8 cellular contexts compared by ENCODE assay signal in genomic region chr3:168096210-168096795, GRCh38. TPM values are rescaled to one million over a fixed set of nuclear protein-coding genes. Genes with fewer than 3 reads are reported as not detected.
DNase-seq lines count a peak whose midpoint lies in the region; ATAC-seq, FAIRE-seq and TF ChIP-seq lines count a peak whose summit lies in the region.

No MANE protein-coding gene starts in this region.

- peaks cover 7% of the 10 kb centered on the region; the same call in 1 of the 2 replicates for H4K20me1 ChIP-seq in GM23338 (replicated peaks; ENCODE audit: insufficient read depth)
- no peaks in the 10 kb centered on the region for H4K20me1 ChIP-seq in GM12878 (ENCODE audit: control insufficient read depth, insufficient read depth)
- peaks cover 4% of the 10 kb centered on the region for H4K20me1 ChIP-seq in hepatocyte (ENCODE audit: insufficient read depth, poor library complexity, severe bottlenecking)

- H3K4me3 Mint-ChIP-seq in T-helper 1 cell treated with Interleukin-12 subunit alpha and Interleukin-12 subunit beta and Interleukin-4 antibody, amounts not matched to agents 30 μg/mL and 1 μg/mL, for 36 hours: peak overlapping the region; percentile 88
- H3K4me3 Mint-ChIP-seq in GM23338: peak overlapping the region; percentile 88

- peak overlapping the region; percentile 79 for H3K4me3 ChIP-seq in GM23338
- peak overlapping the region; percentile 76 for H3K4me3 ChIP-seq in GM12878
- peak overlapping the region; percentile 28 for H3K4me3 ChIP-seq in hepatocyte
- peak overlapping the region; percentile 75 for H3K4me3 ChIP-seq in rectal smooth muscle tissue (ENCODE audit: low read length)

- H3K9me3 ChIP-seq in GM12878 (replicated peaks; ENCODE audit: control insufficient read depth, insufficient read depth, low read length) (no peaks in the 10 kb centered on the region), hepatocyte (ENCODE audit: low read depth) (no peaks in the 10 kb centered on the region)

- H3K9me3 Mint-ChIP-seq in T-helper 1 cell treated with Interleukin-12 subunit alpha and Interleukin-12 subunit beta and Interleukin-4 antibody, amounts not matched to agents 30 μg/mL and 1 μg/mL, for 36 hours: no peaks in the 10 kb centered on the region
- H3K9me3 Mint-ChIP-seq in GM23338: no peaks in the 10 kb centered on the region

- H3K79me2 ChIP-seq in GM23338 (replicated peaks; ENCODE audit: insufficient read depth) (peaks cover 33% of the 10 kb centered on the region), GM12878 (ENCODE audit: control insufficient read depth, insufficient read depth, low read length) (peaks cover 36% of the 10 kb centered on the region), hepatocyte (peaks cover 36% of the 10 kb centered on the region)

- in situ Hi-C loops in GM12878 (cut with MboI): no loop called here

- peak overlapping the region; percentile 70 for H3K27ac Mint-ChIP-seq in T-helper 1 cell treated with Interleukin-12 subunit alpha and Interleukin-12 subunit beta and Interleukin-4 antibody, amounts not matched to agents 30 μg/mL and 1 μg/mL, for 36 hours
- H3K27ac Mint-ChIP-seq in GM23338: peak overlapping the region; percentile 77

- WGBS in GM12878 (ENCODE audit: insufficient coverage, insufficient replicate concordance, low lambda C conversion rate, missing lambda C conversion rate): under 1% methylated on average over 15 of the region's 18 CpGs
- WGBS in hepatocyte (ENCODE audit: low lambda C conversion rate, missing lambda C conversion rate): under 1% methylated on average over 11 of the region's 18 CpGs

- H3K36me3 ChIP-seq in GM23338 (ENCODE audit: insufficient read depth): no peaks in the 10 kb centered on the region
- H3K36me3 ChIP-seq in GM12878 (ENCODE audit: control insufficient read depth in 2 of 2, insufficient read depth in 2 of 2, low read length in 1 of 2): no peaks in the 10 kb centered on the region
- no peaks in the 10 kb centered on the region for H3K36me3 ChIP-seq in hepatocyte (replicated peaks; ENCODE audit: insufficient read depth, low read depth)
- no peaks in the 10 kb centered on the region for H3K36me3 ChIP-seq in rectal smooth muscle tissue (ENCODE audit: control insufficient read depth, insufficient read depth, low read length)

- intact Hi-C loops in GM12878 (cut with micrococcal nuclease; ENCODE audit: unreplicated experiment): loop anchor here (1.0 to 10.0 kb wide), 2 partner anchors 11 to 362 kb away; partner anchors contain the start of genes PDCD10 and SERPINI1

- no peak for TF ChIP-seq EP300 in GM12878 (IDR thresholded peaks at IDR 0.05; ENCODE audit: borderline replicate concordance in 1 of 2, control insufficient read depth in 1 of 2, low read depth in 2 of 2, low read length in 2 of 2)

- H3K9ac ChIP-seq in GM12878 (ENCODE audit: control insufficient read depth, insufficient read depth, low read length): peak overlapping the region; percentile 46
- peak overlapping the region; percentile 68 for H3K9ac ChIP-seq in rectal smooth muscle tissue (ENCODE audit: low read length)

- RAD21 ChIA-PET in GM12878 (lab: Charles Lee; ENCODE audit: unreplicated experiment): interaction anchor here (0.6 to 2.2 kb wide), 3 partner anchors 43 to 367 kb away, joined by 3 to 9 read pairs (median 3); no protein-coding TSS in a partner anchor

- no TSS peak for BruUV-seq in GM12878 (replicated peaks; lab: Mats Ljungman, UMichigan)

- no peak for TF ChIP-seq POLR2A in GM12878 (IDR thresholded peaks at IDR 0.05; ENCODE audit: low read depth, low read length)

- no peaks in the 10 kb centered on the region; the same call in 1 of the 2 replicates for H3F3A ChIP-seq in GM23338 (replicated peaks; ENCODE audit: low read depth)

- peak; percentile 24 for ATAC-seq in GM23338
- peak; percentile 14 for ATAC-seq in GM12878

- TF ChIP-seq CTCF in GM23338 (conservative IDR thresholded peaks at IDR 0.05; ENCODE audit: low read depth in 2 of 2) (no peak), GM12878 (IDR thresholded peaks at IDR 0.05 in 2 of 3, conservative IDR thresholded peaks at IDR 0.05 in 1 of 3; ENCODE audit: control insufficient read depth in 2 of 3, extremely low read depth in 1 of 3, insufficient read depth in 1 of 3, low read depth in 3 of 3, low read length in 3 of 3) (no peak), hepatocyte (IDR thresholded peaks at IDR 0.05; ENCODE audit: poor library complexity) (no peak)

- SMC1A ChIA-PET in GM12878 (lab: Charles Lee; ENCODE audit: uncharacterized antibody, unreplicated experiment): interaction anchor here (1.0 to 1.5 kb wide), 4 partner anchors 10 to 73 kb away, joined by 3 to 6 read pairs (median 4); no protein-coding TSS in a partner anchor

- peaks cover 57% of the 10 kb centered on the region for H3K27me3 Mint-ChIP-seq in T-helper 1 cell treated with Interleukin-12 subunit alpha and Interleukin-12 subunit beta and Interleukin-4 antibody, amounts not matched to agents 30 μg/mL and 1 μg/mL, for 36 hours (ENCODE audit: low read depth)
- peaks cover 3% of the 10 kb centered on the region for H3K27me3 Mint-ChIP-seq in GM23338 (ENCODE audit: insufficient read depth, low read depth, poor library complexity)

- TF ChIP-seq RAD21 in GM12878 (IDR thresholded peaks at IDR 0.05; ENCODE audit: insufficient read depth, low read depth, low read length): no peak

- H3K27ac ChIP-seq in GM23338 (ENCODE audit: low read depth): no peak overlapping the region
- peak overlapping the region; percentile 81 for H3K27ac ChIP-seq in GM12878 (ENCODE audit: control insufficient read depth, insufficient read depth)
- peak overlapping the region; percentile 94 for H3K27ac ChIP-seq in hepatocyte
- peak overlapping the region; percentile 94 for H3K27ac ChIP-seq in rectal smooth muscle tissue (ENCODE audit: low read depth, low read length)

- H2AFZ ChIP-seq in GM23338 (peak overlapping the region; percentile 84; the same call in 1 of the 2 replicates), GM12878 (ENCODE audit: control insufficient read depth, low read depth, low read length) (peak overlapping the region; percentile 97), hepatocyte (peak overlapping the region; percentile 57)

- peak overlapping the region; percentile 92 for H3K4me2 ChIP-seq in GM23338
- peak overlapping the region; percentile 84 for H3K4me2 ChIP-seq in GM12878 (ENCODE audit: control insufficient read depth, insufficient read depth)
- peak overlapping the region; percentile 79 for H3K4me2 ChIP-seq in hepatocyte

- FAIRE-seq in GM12878 (lab: Jason Lieb, UNC): peak; percentile 86

- H3K36me3 Mint-ChIP-seq in T-helper 1 cell treated with Interleukin-12 subunit alpha and Interleukin-12 subunit beta and Interleukin-4 antibody, amounts not matched to agents 30 μg/mL and 1 μg/mL, for 36 hours (ENCODE audit: low read depth): no peaks in the 10 kb centered on the region
- H3K36me3 Mint-ChIP-seq in GM23338 (ENCODE audit: low read depth): no peaks in the 10 kb centered on the region

- H3K9me2 ChIP-seq in GM23338 (ENCODE audit: insufficient read depth): no peaks in the 10 kb centered on the region
- H3K9me2 ChIP-seq in hepatocyte (replicated peaks; ENCODE audit: insufficient read depth): no peaks in the 10 kb centered on the region

- POLR2A ChIA-PET in GM12878 (lab: Charles Lee): interaction anchor here (0.6 to 0.8 kb wide), 2 partner anchors 44 to 45 kb away, joined by 3 read pairs; no protein-coding TSS in a partner anchor

- peaks cover 8% of the 10 kb centered on the region for H3K4me1 Mint-ChIP-seq in T-helper 1 cell treated with Interleukin-12 subunit alpha and Interleukin-12 subunit beta and Interleukin-4 antibody, amounts not matched to agents 30 μg/mL and 1 μg/mL, for 36 hours (ENCODE audit: low read depth)
- peaks cover 45% of the 10 kb centered on the region for H3K4me1 Mint-ChIP-seq in GM23338

- H3K27me3 ChIP-seq in GM23338 (ENCODE audit: insufficient read depth) (no peaks in the 10 kb centered on the region), GM12878 (replicated peaks in 1 of 2; ENCODE audit: control insufficient read depth in 2 of 2, insufficient read depth in 2 of 2, low read length in 1 of 2) (no peaks in the 10 kb centered on the region), hepatocyte (no peaks in the 10 kb centered on the region), rectal smooth muscle tissue (ENCODE audit: control insufficient read depth, insufficient read depth, low read length) (no peaks in the 10 kb centered on the region)

- DNase-seq in T-helper 1 cell (no peak), GM23338 (ENCODE audit: low spot score) (peak; percentile 56), KG1 (lab: John Stamatoyannopoulos, UW) (peak; percentile 84), OCI-M2 (lab: John Stamatoyannopoulos, UW; ENCODE audit: unreplicated experiment) (peak; percentile 77), GM12878 (ENCODE audit: low read depth, low spot score) (peak; percentile 56), hepatocyte (ENCODE audit: low spot score) (peak; percentile 84)

- H3K4me1 ChIP-seq in GM23338 (ENCODE audit: insufficient read depth) (peaks cover 50% of the 10 kb centered on the region), GM12878 (ENCODE audit: control insufficient read depth, insufficient read depth, low read length) (no peaks in the 10 kb centered on the region), hepatocyte (ENCODE audit: insufficient read depth) (no peaks in the 10 kb centered on the region), rectal smooth muscle tissue (ENCODE audit: control insufficient read depth, insufficient read depth, low read length) (peaks cover 6% of the 10 kb centered on the region)

- CTCF ChIA-PET in GM12878 (lab: Yijun Ruan, JAX): interaction anchor here (0.6 to 2.6 kb wide), 6 partner anchors 10 to 69 kb away, joined by 3 to 9 read pairs (median 4); no protein-coding TSS in a partner anchor

RNA-seq across cellular contexts. Expression of gene GOLIM4, which starts 0.6 kb away (rescaled TPM):
- 34.4 and 40.5 TPM in 2 replicates for total RNA-seq in GM23338 (2014; rRNA removed; shearing (Covaris generic))
- polyA plus RNA-seq in GM23338 (2016; fragmentation: Nextera tagmentation; extraction: Ambion mirVana) (50.5 and 50.7 TPM in 2 replicates), GM12878 (2011; rRNA removed) (11.7 and 12.9 TPM in 2 replicates), GM12878 (2014; fragmentation: Illumina TruSeq; extraction: Trizol) (24.2 and 24.6 TPM in 2 replicates), GM12878 (2014; fragmentation: Nextera tagmentation; extraction: Ambion mirVana) (10 to 100 TPM; 11.1 to 14.6 TPM), GM12878 (2014; rRNA removed) (14.4 TPM in 2 replicates), GM12878 (2016; fragmentation: Nextera tagmentation; extraction: Ambion mirVana) (10 to 100 TPM; 26.6 to 32.4 TPM), hepatocyte (38.8 and 45.3 TPM in 2 replicates)
- total RNA-seq in GM12878 (2013; cell fraction: nucleolus; rRNA removed): 42.8 and 52.3 TPM in 2 replicates
- total RNA-seq in GM12878 (2014; rRNA removed) (19.4 and 22.0 TPM in 2 replicates), GM12878 (2014; rRNA removed; fragmentation: Illumina TruSeq; extraction: Trizol) (25.2 and 26.2 TPM in 2 replicates), GM12878 (2021) (19.3 and 20.1 TPM in 2 replicates), hepatocyte (67.2 and 67.7 TPM in 2 replicates)
- polyA plus RNA-seq in GM12878 (2011; ENCODE audit: low read depth): 6.4 TPM
- polyA plus RNA-seq in GM12878 (2011; cell fraction: cytosol; rRNA removed): 9.0 and 12.2 TPM in 2 replicates
- 12.0 and 16.4 TPM in 2 replicates for polyA plus RNA-seq in GM12878 (2011; cell fraction: nucleus; rRNA removed)
- 9.6 and 12.5 TPM in 2 replicates for polyA plus RNA-seq in GM12878 (2012)
- 15.4 and 25.7 TPM in 2 replicates for polyA minus RNA-seq in GM12878 (2011; rRNA and poly(A)+ RNA removed)
- 10.0 and 15.3 TPM in 2 replicates for polyA minus RNA-seq in GM12878 (2011; cell fraction: cytosol; rRNA and poly(A)+ RNA removed)
- 12.0 and 26.5 TPM in 2 replicates for polyA minus RNA-seq in GM12878 (2011; cell fraction: nucleus; rRNA and poly(A)+ RNA removed)

Comparison
In these comparisons a context has a peak if more than half of its experiments do, and no peak if none do; other contexts are left out.
1. DNase-seq: peak in GM23338 (single experiment), KG1 (single experiment), OCI-M2 (single experiment), GM12878 (single experiment) and hepatocyte (single experiment); none in T-helper 1 cell (0 of 5).
2. H3K4me3 ChIP-seq: peak in every context shown above with its lines; median percentile 79 in GM23338; 76 in GM12878; 75 in rectal smooth muscle tissue; 28 in hepatocyte.
3. Peak in every context shown above with its lines, with median percentiles within 50 percentile points of each other: H2AFZ ChIP-seq and H3K4me2 ChIP-seq.